Comparison of ENCODE assay signal across 8 cellular contexts in genomic region chr5:39283231-39283818, GRCh38.
A peak's percentile ranks its signal among the peaks of the same experiment; 100 is the strongest.
DNase-seq lines count a peak whose midpoint lies in the region; ATAC-seq and TF ChIP-seq lines count a peak whose summit lies in the region.

No MANE protein-coding gene starts in this region.

- intact Hi-C loops in posterior vena cava (cut with DNase I): no loop called here

- peak; percentile 91 for ATAC-seq in GM21529 (IDR thresholded peaks at IDR 0.05; ENCODE audit: unreplicated experiment)

- DNase-seq in G401 (ENCODE audit: low spot score) (peak; percentile 11), T-helper 1 cell (peak; percentile 13 to 80 (median 58)), astrocyte of the hippocampus (ENCODE audit: low read depth, low spot score) (peak; percentile 65), iPS DF 19.7 (ENCODE audit: low read depth, low spot score) (peak; percentile 47), posterior vena cava (ENCODE audit: low spot score) (no peak)
- DNase-seq in stimulated activated CD4-positive, alpha-beta T cell treated with anti-CD3 and anti-CD28 coated beads, Interleukin-15, amount 100 ng/mL, for 24 hours: peak; percentile 59

- in situ Hi-C loops in G401 (cut with HindIII; ENCODE audit: low sequenced_read_pairs): no loop called here

- no peak for TF ChIP-seq EP300 in Ishikawa (IDR thresholded peaks at IDR 0.05; ENCODE audit: borderline replicate concordance)

- peak; percentile 66 for TF ChIP-seq RAD21 in Ishikawa (IDR thresholded peaks at IDR 0.05; ENCODE audit: low read depth)

TF ChIP-seq in Ishikawa, 13 proteins besides CTCF, POLR2A, EP300 and RAD21:
- TF ChIP-seq ZBTB7A (IDR thresholded peaks at IDR 0.05; ENCODE audit: low read depth): no peak
- no peak for TF ChIP-seq MAX (IDR thresholded peaks at IDR 0.05)
- TF ChIP-seq USF1 (IDR thresholded peaks at IDR 0.05): no peak
- no peak for TF ChIP-seq FOXM1 (IDR thresholded peaks at IDR 0.05; ENCODE audit: borderline replicate concordance, low read depth)
- no peak for TF ChIP-seq CEBPB (IDR thresholded peaks at IDR 0.05)
TF ChIP-seq in Ishikawa: peak in this region for 0.
